In genomic region chr15:79023546-79023890, GRCh38 we compare ENCODE assay signal across 19 cellular contexts.
A peak's percentile ranks its signal among the peaks of the same experiment; 100 is the strongest.
DNase-seq lines count a peak whose midpoint lies in the region; ATAC-seq, FAIRE-seq and TF ChIP-seq lines count a peak whose summit lies in the region.
"Had no signal": no experiment of that assay in that cellular context is flagged by ENCODE, and none has a peak within 500 bp of the region (broad histone marks: within the 10 kb centered on the region; RNA-seq: fewer than 3 reads in every experiment).

No MANE protein-coding gene starts in this region.

- no peak overlapping the region for H2BK15ac ChIP-seq in neuronal stem cell (ENCODE audit: low read length)

- FAIRE-seq in HepG2 (lab: Jason Lieb, UNC) = no peak
- FAIRE-seq: A549, D721Med, G401.6, GM19239, H54 had no signal

- peaks cover 2% of the 10 kb centered on the region for H3K79me1 ChIP-seq in neuronal stem cell (ENCODE audit: low read depth, low read length)

- H3K27ac Mint-ChIP-seq in endothelial cell (ENCODE audit: unreplicated experiment) = peak overlapping the region; percentile 61
- H3K27ac Mint-ChIP-seq: CD4-positive, alpha-beta T cell had no signal

- DNase-seq in HepG2 (ENCODE audit: low spot score) (no peak), right lobe of liver (no peak), endothelial cell (ENCODE audit: low spot score) (no peak), neuronal stem cell (ENCODE audit: low spot score) (no peak), foreskin melanocyte (no peak), cerebellum (ENCODE audit: low spot score) (no peak)
- DNase-seq: AML-193; Caco-2; CD4-positive, alpha-beta T cell; GM23248; HCEC 1CT had no signal

- TF ChIP-seq EP300 in HepG2 (IDR thresholded peaks at IDR 0.05; ENCODE audit: low read depth in 2 of 2, low read length in 2 of 2) (no peak), HepG2 (CRISPR knock-in tag; IDR thresholded peaks at IDR 0.05; ENCODE audit: borderline replicate concordance) (no peak)

- H4K91ac ChIP-seq in neuronal stem cell (ENCODE audit: low read depth, low read length, poor library complexity) = no peak overlapping the region

- no peaks in the 10 kb centered on the region for H3K79me2 ChIP-seq in HepG2 (ENCODE audit: insufficient read depth, low read length)

- H3K4me3 ChIP-seq in HepG2 (replicated peaks in 1 of 3; ENCODE audit: insufficient read depth in 1 of 3, low read depth in 2 of 3, low read length in 3 of 3) (no peak overlapping the region), right lobe of liver (no peak overlapping the region), neuronal stem cell (ENCODE audit: low read length in 2 of 2) (no peak overlapping the region)
- H3K4me3 ChIP-seq: A549, GM23248 had no signal

- H3K36me3 Mint-ChIP-seq in endothelial cell (ENCODE audit: low read depth, unreplicated experiment) = peaks cover 4% of the 10 kb centered on the region

- H3K9ac ChIP-seq in HepG2 (ENCODE audit: insufficient read depth, low read depth, low read length) = no peak overlapping the region
- H3K9ac ChIP-seq in neuronal stem cell (ENCODE audit: low read depth, low read length, poor library complexity) = no peak overlapping the region
- H3K9ac ChIP-seq: GM23248 had no signal

- no peak overlapping the region for H2BK120ac ChIP-seq in neuronal stem cell (ENCODE audit: low read depth, low read length)

- H2AK5ac ChIP-seq in neuronal stem cell (ENCODE audit: low read depth, low read length) = no peak overlapping the region

- TF ChIP-seq RAD21 in HepG2 (CRISPR knock-in tag; IDR thresholded peaks at IDR 0.05) = no peak

- H3K9me3 ChIP-seq in HepG2 (ENCODE audit: low read length) = no peaks in the 10 kb centered on the region
- no peaks in the 10 kb centered on the region for H3K9me3 ChIP-seq in right lobe of liver
- peaks cover 0 to 5% of the 10 kb centered on the region in 2 donors for H3K9me3 ChIP-seq in neuronal stem cell (replicated peaks in 1 of 2; ENCODE audit: control insufficient read depth in 2 of 2, insufficient read depth in 1 of 2, low read depth in 1 of 2, low read length in 2 of 2)
- H3K9me3 ChIP-seq: A549, Caco-2 had no signal

- no peaks in the 10 kb centered on the region for H3K4me1 Mint-ChIP-seq in endothelial cell (ENCODE audit: unreplicated experiment)

- H3K4me2 ChIP-seq in HepG2 (ENCODE audit: low read depth, low read length) (peak overlapping the region; percentile 40), neuronal stem cell (ENCODE audit: insufficient read depth, low read length, poor library complexity, severe bottlenecking) (no peak overlapping the region)
- H3K4me2 ChIP-seq: A549 had no signal

- CTCF ChIA-PET in HepG2 (lab: Yijun Ruan, JAX; ENCODE audit: low intra/inter-chr PET ratio, low total read pairs) = no interaction called here

- intact Hi-C loops in HepG2 (cut with micrococcal nuclease; ENCODE audit: unreplicated experiment) = no loop called here
- intact Hi-C loops in right lobe of liver (cut with DNase I) = no loop called here

- H3K14ac ChIP-seq in neuronal stem cell (ENCODE audit: low read length) = peak overlapping the region; percentile 67

- ATAC-seq in HepG2 (no peak), right lobe of liver (no peak), HG03196 (IDR thresholded peaks at IDR 0.05; ENCODE audit: unreplicated experiment) (no peak)
- ATAC-seq: A549 had no signal

- POLR2A ChIA-PET in HepG2 (lab: Yijun Ruan, JAX) = interaction anchor here (1.1 to 1.7 kb wide), 2 partner anchors 19 to 29 kb away, joined by 4 to 12 read pairs; no protein-coding TSS in a partner anchor

- no TSS peak for BruUV-seq in HepG2 (replicated peaks; lab: Mats Ljungman, UMichigan)

- no peak overlapping the region for H3K4me3 Mint-ChIP-seq in endothelial cell (ENCODE audit: unreplicated experiment)
- H3K4me3 Mint-ChIP-seq: CD4-positive, alpha-beta T cell had no signal

- H2BK5ac ChIP-seq in neuronal stem cell (ENCODE audit: low read length) = no peak overlapping the region

- no peak overlapping the region for H2BK12ac ChIP-seq in neuronal stem cell (ENCODE audit: low read length)

- H3K27me3 ChIP-seq in HepG2 (ENCODE audit: control insufficient read depth in 1 of 2, insufficient read depth in 2 of 2, low read length in 2 of 2) (no peaks in the 10 kb centered on the region), right lobe of liver (no peaks in the 10 kb centered on the region), neuronal stem cell (ENCODE audit: control insufficient read depth in 3 of 3, insufficient read depth in 3 of 3, low read depth in 1 of 3, low read length in 3 of 3) (peaks cover 0 to 2% (median 0%) of the 10 kb centered on the region in 3 experiments)

- 57% methylated on average over 1 of the region's 2 CpGs for WGBS in HepG2 (ENCODE audit: low lambda C conversion rate)
- WGBS in right lobe of liver (ENCODE audit: insufficient coverage, low coverage, low lambda C conversion rate, missing lambda C conversion rate) = no CpG with 5 or more reads among the region's 2 CpGs
- no CpG with 5 or more reads among the region's 2 CpGs for WGBS in neuronal stem cell (ENCODE audit: extremely low coverage in 2 of 2, insufficient read length in 2 of 2, insufficient replicate concordance in 1 of 2), 2 donors

- H3K9me3 Mint-ChIP-seq in endothelial cell (ENCODE audit: unreplicated experiment) = no peaks in the 10 kb centered on the region

- no peak overlapping the region for H3K23ac ChIP-seq in neuronal stem cell (ENCODE audit: low read depth, low read length, poor library complexity)

- TF ChIP-seq CTCF in HepG2 (CRISPR knock-in tag; IDR thresholded peaks at IDR 0.05) (no peak), right lobe of liver (IDR thresholded peaks at IDR 0.05) (no peak), endothelial cell (IDR thresholded peaks at IDR 0.05; ENCODE audit: unreplicated experiment) (no peak)

- no peak overlapping the region for H4K8ac ChIP-seq in neuronal stem cell (ENCODE audit: low read depth, low read length)

- H2AFZ ChIP-seq in HepG2 (ENCODE audit: low read length) (no peak overlapping the region), neuronal stem cell (ENCODE audit: low read length) (no peak overlapping the region)
- H2AFZ ChIP-seq: GM23248 had no signal

- H4K20me1 ChIP-seq in HepG2 (ENCODE audit: insufficient read depth, low read length) = no peaks in the 10 kb centered on the region

- H3K27ac ChIP-seq in HepG2 (ENCODE audit: extremely low read length, insufficient read depth, low read length) (no peak overlapping the region), right lobe of liver (no peak overlapping the region), neuronal stem cell (replicated peaks; ENCODE audit: low read length) (no peak overlapping the region)
- H3K27ac ChIP-seq: 22Rv1, A549, C4-2B, GM23248 had no signal

- in situ Hi-C loops in HepG2 (cut with HindIII; ENCODE audit: extremely low pct_ligation_motif_present, low pct_unique_long_range_greater_than_20kb) = no loop called here

- H3K4ac ChIP-seq in neuronal stem cell (ENCODE audit: low read length) = no peak overlapping the region

- H3K36me3 ChIP-seq in HepG2 (replicated peaks in 1 of 2; ENCODE audit: control insufficient read depth in 1 of 2, insufficient read depth in 2 of 2, low read length in 2 of 2) (no peaks in the 10 kb centered on the region), right lobe of liver (no peaks in the 10 kb centered on the region), neuronal stem cell (replicated peaks in 1 of 2; ENCODE audit: control insufficient read depth in 2 of 2, insufficient read depth in 2 of 2, low read length in 2 of 2) (no peaks in the 10 kb centered on the region)

- H3K18ac ChIP-seq in neuronal stem cell (ENCODE audit: low read length) = peak overlapping the region; percentile 58

- TF ChIP-seq POLR2A in HepG2 (IDR thresholded peaks at IDR 0.05; ENCODE audit: insufficient read depth in 1 of 2, low read depth in 2 of 2, low read length in 2 of 2) = no peak
- no peak for TF ChIP-seq POLR2A in right lobe of liver (IDR thresholded peaks at IDR 0.05)

- peaks cover 3% of the 10 kb centered on the region for H3K27me3 Mint-ChIP-seq in endothelial cell (ENCODE audit: unreplicated experiment)

- H3K4me1 ChIP-seq in HepG2 (ENCODE audit: insufficient read depth, low read length) (peaks cover 64% of the 10 kb centered on the region), right lobe of liver (no peaks in the 10 kb centered on the region), neuronal stem cell (ENCODE audit: control insufficient read depth in 2 of 2, insufficient read depth in 1 of 2, low read depth in 1 of 2, low read length in 2 of 2) (no peaks in the 10 kb centered on the region)
- H3K4me1 ChIP-seq: A549, Caco-2 had no signal

TF ChIP-seq in HepG2, 621 proteins besides CTCF, POLR2A, EP300 and RAD21 (continues in another document):
- TF ChIP-seq ATAD3A (CRISPR knock-in tag; IDR thresholded peaks at IDR 0.05) (no peak), ATF2 (CRISPR knock-in tag; IDR thresholded peaks at IDR 0.05) (0 out of 2 replicates have a peak, but pooled peaks have one; percentile 5), ZNF335 (CRISPR knock-in tag; IDR thresholded peaks at IDR 0.05) (no peak), RXRA (CRISPR knock-in tag; IDR thresholded peaks at IDR 0.05) (0 out of 2 replicates have a peak, but pooled peaks have one; percentile 33)
